In the genomic region with DNA sequence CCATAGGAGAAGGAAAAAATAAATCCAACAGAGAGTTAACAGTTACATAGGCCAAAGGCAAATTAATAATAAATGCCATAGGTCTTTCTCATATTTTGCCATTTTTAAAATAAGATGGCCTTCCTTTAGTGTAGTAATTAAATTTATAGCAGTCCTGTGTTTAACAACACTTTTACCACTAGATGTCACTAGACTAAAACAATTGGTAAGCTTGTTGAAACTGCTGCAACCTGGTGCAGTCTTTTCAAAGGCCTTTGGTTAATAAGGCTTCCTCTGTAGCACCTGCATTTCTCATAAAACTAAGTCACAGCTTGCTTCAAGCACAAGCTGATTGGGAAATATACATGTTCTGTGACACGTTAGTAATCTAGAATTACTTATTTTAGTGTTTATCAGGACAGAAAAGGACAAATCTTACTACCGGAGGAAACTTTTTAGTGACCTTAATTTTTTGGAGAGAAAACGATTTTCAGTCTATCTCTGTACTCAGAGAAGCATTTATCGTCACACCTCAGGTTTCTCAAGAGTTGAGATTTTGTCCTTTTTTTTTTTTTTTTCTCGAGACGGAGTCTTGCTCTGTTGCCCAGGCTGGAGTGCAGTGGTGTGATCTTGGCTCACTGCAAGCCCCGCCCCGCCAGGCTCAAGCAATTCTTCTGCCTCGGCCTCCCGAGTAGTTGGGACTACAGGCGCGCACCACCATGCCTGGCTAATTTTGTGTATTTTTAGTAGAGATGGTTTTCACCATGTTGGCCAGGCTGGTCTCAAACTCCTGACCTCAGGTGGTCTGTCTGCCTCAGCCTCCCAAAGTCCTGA, we compare ENCODE assay signal across 8 cellular contexts. TPM values are rescaled to one million over a fixed set of nuclear protein-coding genes. Genes with fewer than 3 reads are reported as not detected.
DNase-seq lines count a peak whose midpoint lies in the region; ATAC-seq and TF ChIP-seq lines count a peak whose summit lies in the region.

No MANE protein-coding gene starts in this region.

- TF ChIP-seq CTCF in Calu3 (IDR thresholded peaks at IDR 0.05; ENCODE audit: unreplicated experiment) (peak; percentile 23), lower leg skin (IDR thresholded peaks at IDR 0.05) (no peak)

- WGBS in aorta, 2 donors: 70 to 73% methylated on average over 12 of the region's 12 CpGs
- 78% methylated on average over 12 of the region's 12 CpGs for WGBS in lower leg skin, 2 donors

- CTCF ChIA-PET in Calu3 (lab: Charles Lee): interaction anchor here (0.7 to 1.0 kb wide), 6 partner anchors 9 to 284 kb away, joined by 3 to 4 read pairs (median 3); partner anchors contain the start of gene DUSP16

- no peak for TF ChIP-seq POLR2A in lower leg skin (IDR thresholded peaks at IDR 0.05)

- ATAC-seq in GM21423 (IDR thresholded peaks at IDR 0.05; ENCODE audit: unreplicated experiment): peak; percentile 60
- peak; percentile 89 for ATAC-seq in aorta (ENCODE audit: low FRiP score)

- H3K27me3 ChIP-seq in aorta (ENCODE audit: control insufficient read depth in 1 of 2, insufficient read depth in 2 of 2, low read length in 1 of 2): no peaks in the 10 kb centered on the region

- no peak overlapping the region for H3K4me3 Mint-ChIP-seq in Calu3 (ENCODE audit: low read depth, unreplicated experiment)

- H3K4me1 ChIP-seq in aorta (ENCODE audit: control insufficient read depth in 1 of 2, insufficient read depth in 2 of 2, low read length in 2 of 2): peaks cover 0 to 1% of the 10 kb centered on the region in 2 donors

- intact Hi-C loops in Calu3 (cut with micrococcal nuclease; ENCODE audit: unreplicated experiment): loop anchor here (1.0 kb wide), 4 partner anchors 187 to 327 kb away; partner anchors contain the start of gene CREBL2
- intact Hi-C loops in aorta (cut with DNase I): loop anchor here (2.0 to 5.0 kb wide), 4 partner anchors 188 to 330 kb away; no protein-coding TSS in a partner anchor
- intact Hi-C loops in lower leg skin (cut with DNase I; ENCODE audit: low total_unique reads): loop anchor here (5.0 kb wide), 1 partner anchor 325 kb away; no protein-coding TSS in a partner anchor

- peaks cover 25% of the 10 kb centered on the region for H3K4me1 Mint-ChIP-seq in Calu3 (ENCODE audit: low read depth, unreplicated experiment)

- H3K27me3 Mint-ChIP-seq in Calu3 (ENCODE audit: unreplicated experiment): no peaks in the 10 kb centered on the region

- H3K36me3 ChIP-seq in aorta (ENCODE audit: control insufficient read depth in 1 of 2, insufficient read depth in 2 of 2, low read length in 1 of 2): peaks cover 0 to 3% of the 10 kb centered on the region in 2 donors

- no peaks in the 10 kb centered on the region for H3K9me3 Mint-ChIP-seq in Calu3 (ENCODE audit: low read depth, unreplicated experiment)

- BruUV-seq in Calu3 (replicated peaks; lab: Mats Ljungman, UMichigan): no TSS peak

- no peak overlapping the region for H3K27ac ChIP-seq in aorta (ENCODE audit: low read depth in 1 of 2, low read length in 2 of 2)

- no peak overlapping the region for H3K27ac Mint-ChIP-seq in Calu3 (ENCODE audit: unreplicated experiment)

- peaks cover 4% of the 10 kb centered on the region for H3K36me3 Mint-ChIP-seq in Calu3 (ENCODE audit: insufficient read depth, unreplicated experiment)

- no peaks in the 10 kb centered on the region for H3K9me3 ChIP-seq in aorta (ENCODE audit: control insufficient read depth, low read length)

- no peak overlapping the region for H3K4me3 ChIP-seq in aorta (ENCODE audit: low read length in 2 of 2)
- no peak overlapping the region for H3K4me3 ChIP-seq in lower leg skin (ENCODE audit: low read depth, poor library complexity, severe bottlenecking)

- DNase-seq in Calu3 (no peak), NCI-H1105 (lab: John Stamatoyannopoulos, UW) (peak; percentile 89), SIG-M5 (lab: John Stamatoyannopoulos, UW) (peak; percentile 22), dermis microvascular lymphatic vessel endothelial cell (ENCODE audit: low read depth in 2 of 2) (peak; percentile 81 to 84), lung microvascular endothelial cell (ENCODE audit: low read depth in 2 of 2) (peak; percentile 86 to 89), aorta (no peak), lower leg skin (ENCODE audit: low spot score in 2 of 2) (no peak)

RNA-seq across cellular contexts. Expression of gene BORCS5, which starts 20.0 kb away (rescaled TPM):
- total RNA-seq in Calu3 (2022): 9.3 and 11.5 TPM in 2 replicates
- total RNA-seq in dermis microvascular lymphatic vessel endothelial cell: 3.7 and 4.0 TPM in 2 replicates
- 2.2 and 4.0 TPM in 2 replicates for total RNA-seq in lung microvascular endothelial cell
- 10 to 100 TPM; 18.1 to 22.8 TPM for total RNA-seq in aorta
- 1 to 10 TPM; 7.2 to 8.4 TPM for polyA plus RNA-seq in aorta
- 10 to 100 TPM in 2 of 4 donors, 1 to 10 TPM in 2; 5.3 to 13.4 (median 10.1) TPM for total RNA-seq in lower leg skin

RNA-seq across cellular contexts. Expression of gene MANSC1, which starts 26.8 kb away (rescaled TPM):
- total RNA-seq in Calu3 (2022) (71.8 and 74.5 TPM in 2 replicates), dermis microvascular lymphatic vessel endothelial cell (5.5 and 9.1 TPM in 2 replicates), lung microvascular endothelial cell (5.0 and 5.4 TPM in 2 replicates), aorta (10 to 100 TPM; 37.3 to 38.1 TPM), lower leg skin (10 to 100 TPM in 3 of 4 donors, 1 to 10 TPM in 1; 9.0 to 39.2 (median 17.2) TPM)
- polyA plus RNA-seq in aorta: 10 to 100 TPM; 18.8 to 33.6 TPM

Comparison
In these comparisons a context has a peak if more than half of its experiments do, and no peak if none do; other contexts are left out.
1. DNase-seq: peak in NCI-H1105 (single experiment), SIG-M5 (single experiment), dermis microvascular lymphatic vessel endothelial cell (2 of 2) and lung microvascular endothelial cell (2 of 2); none in Calu3 (single experiment), aorta (0 of 2) and lower leg skin (0 of 2).